8 cellular contexts compared by ENCODE assay signal in the genomic region with DNA sequence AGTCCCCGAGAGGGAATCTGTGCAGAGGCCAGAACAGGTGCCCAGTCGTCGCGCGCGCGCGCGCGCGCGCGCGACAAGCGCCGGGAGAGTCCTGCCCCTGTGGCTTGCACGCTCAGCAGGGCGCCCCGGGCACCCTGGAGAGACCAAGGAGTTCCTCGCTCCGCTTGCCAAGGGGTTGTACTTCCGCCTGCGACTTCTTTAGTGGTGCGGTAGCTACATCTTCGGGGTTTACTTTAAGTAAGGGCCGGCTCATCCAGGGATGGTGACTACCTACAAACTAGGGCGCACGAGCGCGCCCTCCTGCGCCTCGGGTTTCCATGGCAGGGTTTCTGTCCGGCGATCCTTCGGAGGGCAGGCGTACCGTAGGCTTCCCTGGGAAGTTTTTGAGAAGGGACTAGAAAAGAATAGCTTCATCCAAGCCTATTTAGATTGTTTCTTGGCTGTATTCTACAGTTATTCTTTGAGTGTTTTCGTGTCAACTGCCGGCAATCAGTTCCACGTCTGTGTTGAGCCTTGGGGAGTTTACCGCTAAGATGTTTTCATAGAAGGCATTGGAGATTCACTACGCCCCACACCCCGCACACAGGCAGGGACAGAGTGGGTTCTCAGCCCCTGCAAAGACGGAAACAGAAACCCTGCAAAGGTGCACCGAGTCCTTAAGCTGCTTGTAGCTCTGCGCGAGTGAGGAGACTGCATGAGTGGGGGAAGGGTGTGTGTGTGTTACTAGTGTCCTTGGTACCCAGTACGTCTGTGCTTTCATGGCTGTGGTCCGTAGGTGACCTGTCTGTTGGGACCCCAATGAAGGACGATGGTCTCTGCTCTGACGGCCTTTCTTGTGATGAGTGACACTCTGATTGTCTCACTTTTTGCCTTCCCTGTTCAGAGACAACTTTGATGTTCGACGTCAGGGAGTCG. TPM values are rescaled to one million over a fixed set of nuclear protein-coding genes. Genes with fewer than 3 reads are reported as not detected.
A peak's percentile ranks its signal among the peaks of the same experiment; 100 is the strongest.
DNase-seq lines count a peak whose midpoint lies in the region; ATAC-seq, FAIRE-seq and TF ChIP-seq lines count a peak whose summit lies in the region.

No MANE protein-coding gene starts in this region.

- CTCF ChIA-PET in SK-N-SH (lab: Yijun Ruan, JAX), result interaction anchor here (0.7 to 3.8 kb wide), 11 partner anchors 10 to 645 kb away, joined by 3 to 17 read pairs (median 5); no protein-coding TSS in a partner anchor

- H3K79me2 ChIP-seq in SK-N-SH (ENCODE audit: insufficient read depth), result no peaks in the 10 kb centered on the region

- H3K4me3 ChIP-seq in SK-N-SH (ENCODE audit: low read depth in 2 of 2, low read length in 1 of 2), result peak overlapping the region; percentile 50 to 62; a peak in 3 of 4 replicates
- peak overlapping the region; percentile 47 for H3K4me3 ChIP-seq in ovary

- H3K9ac ChIP-seq in SK-N-SH, result no peak overlapping the region

- FAIRE-seq in HTR-8/SVneo (lab: Jason Lieb, UNC), result peak; percentile 48

- H4K20me1 ChIP-seq in SK-N-SH (ENCODE audit: insufficient read depth), result peaks cover 7% of the 10 kb centered on the region

- intact Hi-C loops in ovary (cut with DNase I), result no loop called here

- H3K27ac ChIP-seq in SK-N-SH (ENCODE audit: low read depth in 2 of 2, low read length in 1 of 2) (no peak overlapping the region), ovary (no peak overlapping the region)

- H3K4me1 ChIP-seq in SK-N-SH (ENCODE audit: control insufficient read depth in 1 of 2, insufficient read depth in 2 of 2, low read depth in 1 of 2, low read length in 1 of 2) (peaks cover 0 to 25% of the 10 kb centered on the region in 2 experiments; a peak in 1 of 4 replicates), ovary (ENCODE audit: insufficient read depth) (peaks cover 11% of the 10 kb centered on the region)

- H2AFZ ChIP-seq in SK-N-SH (ENCODE audit: low read depth), result peak overlapping the region; percentile 82; the same call in 1 of the 2 replicates

- WGBS in SK-N-SH (ENCODE audit: low lambda C conversion rate), result 17% methylated on average over 22 of the region's 54 CpGs
- 2 to 3% (median 3%) methylated on average over 45 to 54 of the region's 54 CpGs for WGBS in ovary, 3 donors

- TF ChIP-seq RAD21 in SK-N-SH (IDR thresholded peaks at IDR 0.05; ENCODE audit: low read length), result no peak

- peaks cover 8% of the 10 kb centered on the region for H3F3A ChIP-seq in SK-N-SH (replicated peaks; ENCODE audit: insufficient read depth)

- H3K4me2 ChIP-seq in SK-N-SH, result peak overlapping the region; percentile 90

- no peaks in the 10 kb centered on the region for H3K9me3 ChIP-seq in SK-N-SH
- no peaks in the 10 kb centered on the region for H3K9me3 ChIP-seq in ovary

- TF ChIP-seq EP300 in SK-N-SH (IDR thresholded peaks at IDR 0.05; ENCODE audit: borderline replicate concordance in 1 of 2, low read depth in 1 of 2, low read length in 1 of 2) (no peak), ovary (IDR thresholded peaks at IDR 0.05) (no peak)

- H3K36me3 ChIP-seq in SK-N-SH (replicated peaks in 1 of 2; ENCODE audit: control insufficient read depth in 1 of 2, insufficient read depth in 2 of 2, low read length in 1 of 2) (no peaks in the 10 kb centered on the region), ovary (no peaks in the 10 kb centered on the region)

- TF ChIP-seq CTCF in SK-N-SH (IDR thresholded peaks at IDR 0.05) (0 out of 2 replicates have a peak, but pooled peaks have one; percentile 8), ovary (IDR thresholded peaks at IDR 0.05) (no peak)

- no peak for TF ChIP-seq POLR2A in ovary (IDR thresholded peaks at IDR 0.05)

- POLR2A ChIA-PET in SK-N-SH (lab: Yijun Ruan, JAX), result no interaction called here

- ATAC-seq in esophagus mucosa (peak; percentile 24), GM21381 (IDR thresholded peaks at IDR 0.05; ENCODE audit: unreplicated experiment) (no peak)

- DNase-seq in DMS114 treated with DMSO at 0.1 percent for 48 hours (lab: John Stamatoyannopoulos, UW; ENCODE audit: unreplicated experiment) (peak; percentile 46), HTR-8/SVneo (ENCODE audit: insufficient read length, low spot score) (peak; percentile 59), SK-N-SH (peak; percentile 61), ovary (no peak), NCI-H1694 treated with DMSO at 0.1 percent for 48 hours (lab: John Stamatoyannopoulos, UW) (no peak), NAMALWA (ENCODE audit: low spot score) (no peak)

- H3K27me3 ChIP-seq in SK-N-SH (ENCODE audit: insufficient read depth), result peaks cover 87% of the 10 kb centered on the region
- peaks cover 5% of the 10 kb centered on the region for H3K27me3 ChIP-seq in ovary

- no peaks in the 10 kb centered on the region for H3K9me2 ChIP-seq in SK-N-SH

TF ChIP-seq in SK-N-SH, 30 proteins besides CTCF, POLR2A, EP300 and RAD21:
- no peak for TF ChIP-seq SIN3A (IDR thresholded peaks at IDR 0.05; ENCODE audit: borderline replicate concordance, low read depth, low read length)
- no peak for TF ChIP-seq FOSL2 (IDR thresholded peaks at IDR 0.05; ENCODE audit: borderline replicate concordance, low read depth)
- no peak for TF ChIP-seq JUND (IDR thresholded peaks at IDR 0.05)
- TF ChIP-seq YY1 (IDR thresholded peaks at IDR 0.05; ENCODE audit: low read depth), result no peak
- no peak for TF ChIP-seq NRF1 (IDR thresholded peaks at IDR 0.05; ENCODE audit: low read depth, low read length)
- no peak for TF ChIP-seq EZH2phosphoT487 (IDR thresholded peaks at IDR 0.05; ENCODE audit: borderline replicate concordance, low read depth)
- TF ChIP-seq TAF1 (IDR thresholded peaks at IDR 0.05; ENCODE audit: borderline replicate concordance, low read depth, low read length), result no peak
- TF ChIP-seq RFX5 (IDR thresholded peaks at IDR 0.05; ENCODE audit: low read length), result no peak
- TF ChIP-seq FOXM1 (IDR thresholded peaks at IDR 0.05; ENCODE audit: low read depth), result no peak
- TF ChIP-seq GATA2 (CRISPR knock-in tag; IDR thresholded peaks at IDR 0.05), result no peak
- TF ChIP-seq, protein P1, sequence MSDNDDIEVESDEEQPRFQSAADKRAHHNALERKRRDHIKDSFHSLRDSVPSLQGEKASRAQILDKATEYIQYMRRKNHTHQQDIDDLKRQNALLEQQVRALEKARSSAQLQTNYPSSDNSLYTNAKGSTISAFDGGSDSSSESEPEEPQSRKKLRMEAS (IDR thresholded peaks at IDR 0.05; ENCODE audit: low read depth), result no peak
- TF ChIP-seq, protein P2, sequence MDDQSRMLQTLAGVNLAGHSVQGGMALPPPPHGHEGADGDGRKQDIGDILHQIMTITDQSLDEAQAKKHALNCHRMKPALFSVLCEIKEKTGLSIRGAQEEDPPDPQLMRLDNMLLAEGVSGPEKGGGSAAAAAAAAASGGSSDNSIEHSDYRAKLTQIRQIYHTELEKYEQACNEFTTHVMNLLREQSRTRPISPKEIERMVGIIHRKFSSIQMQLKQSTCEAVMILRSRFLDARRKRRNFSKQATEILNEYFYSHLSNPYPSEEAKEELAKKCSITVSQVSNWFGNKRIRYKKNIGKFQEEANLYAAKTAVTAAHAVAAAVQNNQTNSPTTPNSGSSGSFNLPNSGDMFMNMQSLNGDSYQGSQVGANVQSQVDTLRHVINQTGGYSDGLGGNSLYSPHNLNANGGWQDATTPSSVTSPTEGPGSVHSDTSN (IDR thresholded peaks at IDR 0.05), result no peak
- no peak for TF ChIP-seq SMC3 (IDR thresholded peaks at IDR 0.05; ENCODE audit: low read depth, low read length)

RNA-seq across cellular contexts. Expression of gene LHX4, which starts 1.7 kb away (rescaled TPM):
- not detected in 2 replicates for polyA plus RNA-seq in SK-N-SH (2012; rRNA removed)
- not detected in 2 replicates for polyA plus RNA-seq in SK-N-SH (2012; cell fraction: cytosol; rRNA removed)
- 0.01 and 0.05 TPM in 2 replicates for polyA plus RNA-seq in SK-N-SH (2012; cell fraction: nucleus; rRNA removed)
- total RNA-seq in esophagus mucosa, result 0.08 TPM
- not detected for total RNA-seq in ovary
- under 1 TPM; 0.05 to 0.10 TPM for polyA plus RNA-seq in ovary

Comparison
In these comparisons a context has a peak if more than half of its experiments do, and no peak if none do; other contexts are left out.
1. DNase-seq: peak in DMS114 treated with DMSO at 0.1 percent for 48 hours (single experiment), HTR-8/SVneo (single experiment) and SK-N-SH (single experiment); none in ovary (0 of 5), NCI-H1694 treated with DMSO at 0.1 percent for 48 hours (single experiment) and NAMALWA (single experiment).